Comparison of ENCODE assay signal across 11 cellular contexts in genomic region chr11:119470316-119471266, GRCh38. TPM values are rescaled to one million over a fixed set of nuclear protein-coding genes. Genes with fewer than 3 reads are reported as not detected.
DNase-seq lines count a peak whose midpoint lies in the region; ATAC-seq and TF ChIP-seq lines count a peak whose summit lies in the region.
"Had no signal": no experiment of that assay in that cellular context is flagged by ENCODE, and none has a peak within 500 bp of the region (broad histone marks: within the 10 kb centered on the region; RNA-seq: fewer than 3 reads in every experiment).

No MANE protein-coding gene starts in this region.

- H3K4me3 ChIP-seq in BLaER1 treated with 17β-estradiol and CSF1 and Interleukin-3, amounts not matched to agents 10 nM and 100 nM: no peak overlapping the region
- H3K4me3 ChIP-seq in SJSA1 (no peak overlapping the region), rectal smooth muscle tissue (ENCODE audit: low read length) (no peak overlapping the region), GM23338 (no peak overlapping the region)

- H3K36me3 Mint-ChIP-seq in activated T-helper 2 cell treated with anti-CD3 and anti-CD28 coated beads, Interferon-gamma antibody, Interleukin-2, Interleukin-4, amounts not matched to agents 10 μg/mL and 5 μg/mL and 100 μg/mL, durations not matched to agents 14 hours and 24 hours and 36 hours (ENCODE audit: low read depth): no peaks in the 10 kb centered on the region
- H3K36me3 Mint-ChIP-seq in GM23338 (ENCODE audit: low read depth): no peaks in the 10 kb centered on the region

- H3K4me2 ChIP-seq in BLaER1 treated with 17β-estradiol and CSF1 and Interleukin-3, amounts not matched to agents 10 nM and 100 nM: peak overlapping the region in 6 of 11 experiments; percentile 25 to 53 (median 40); a peak in 11 of 22 replicates
- no peak overlapping the region for H3K4me2 ChIP-seq in GM23338

- H3K4me1 Mint-ChIP-seq in activated T-helper 2 cell treated with anti-CD3 and anti-CD28 coated beads, Interferon-gamma antibody, Interleukin-2, Interleukin-4, amounts not matched to agents 10 μg/mL and 5 μg/mL and 100 μg/mL, durations not matched to agents 14 hours and 24 hours and 36 hours (ENCODE audit: low read depth): peaks cover 4% of the 10 kb centered on the region
- peaks cover 15% of the 10 kb centered on the region for H3K4me1 Mint-ChIP-seq in GM23338
- H3K4me1 Mint-ChIP-seq: activated CD4-positive, alpha-beta memory T cell treated with anti-CD3 and anti-CD28 coated beads, Interleukin-2, amount 10 ng/mL, durations not matched to agents 7 days and 5 days had no signal

- H3K27ac ChIP-seq in BLaER1 treated with 17β-estradiol and CSF1 and Interleukin-3, amounts not matched to agents 10 nM and 100 nM: no peak overlapping the region
- H3K27ac ChIP-seq in SJSA1 (peak overlapping the region; percentile 63), rectal smooth muscle tissue (ENCODE audit: low read depth, low read length) (peak overlapping the region; percentile 69), GM23338 (ENCODE audit: low read depth) (no peak overlapping the region)
- H3K27ac ChIP-seq: neutrophil had no signal

- H3K9me3 ChIP-seq in BLaER1 treated with 17β-estradiol and CSF1 and Interleukin-3, amounts not matched to agents 10 nM and 100 nM (replicated peaks in 1 of 11): peaks cover 13 to 30% (median 20%) of the 10 kb centered on the region in 11 experiments; a peak in 20 of 22 replicates
- H3K9me3 ChIP-seq in SJSA1 (replicated peaks): no peaks in the 10 kb centered on the region
- H3K9me3 ChIP-seq: neutrophil had no signal

- no peaks in the 10 kb centered on the region for H3F3A ChIP-seq in GM23338 (replicated peaks; ENCODE audit: low read depth)

- TF ChIP-seq CTCF in GM23338 (conservative IDR thresholded peaks at IDR 0.05; ENCODE audit: low read depth in 2 of 2): no peak

- peaks cover 5 to 20% (median 15%) of the 10 kb centered on the region in 10 experiments; a peak in 15 of 20 replicates for H3K4me1 ChIP-seq in BLaER1 treated with 17β-estradiol and CSF1 and Interleukin-3, amounts not matched to agents 10 nM and 100 nM
- H3K4me1 ChIP-seq in SJSA1 (replicated peaks) (peaks cover 14% of the 10 kb centered on the region), rectal smooth muscle tissue (ENCODE audit: control insufficient read depth, insufficient read depth, low read length) (peaks cover 3% of the 10 kb centered on the region), GM23338 (ENCODE audit: insufficient read depth) (no peaks in the 10 kb centered on the region; the same call in 1 of the 2 replicates)

- H3K27ac Mint-ChIP-seq in activated T-helper 2 cell treated with anti-CD3 and anti-CD28 coated beads, Interferon-gamma antibody, Interleukin-2, Interleukin-4, amounts not matched to agents 10 μg/mL and 5 μg/mL and 100 μg/mL, durations not matched to agents 14 hours and 24 hours and 36 hours: no peak overlapping the region
- H3K27ac Mint-ChIP-seq in GM23338: no peak overlapping the region; the same call in 1 of the 2 replicates
- H3K27ac Mint-ChIP-seq: activated CD4-positive, alpha-beta memory T cell treated with anti-CD3 and anti-CD28 coated beads, Interleukin-2, amount 10 ng/mL, durations not matched to agents 7 days and 5 days had no signal

- no peaks in the 10 kb centered on the region for H3K9me2 ChIP-seq in GM23338 (ENCODE audit: insufficient read depth)

- ATAC-seq in GM23338 (no peak; the same call in 2 of the 3 replicates), Right ventricle myocardium superior (ENCODE audit: poor library complexity) (no peak), GM21723 (IDR thresholded peaks at IDR 0.05; ENCODE audit: unreplicated experiment) (no peak)

- no peak overlapping the region for H3K9ac ChIP-seq in BLaER1 treated with 17β-estradiol and CSF1 and Interleukin-3, amounts not matched to agents 10 nM and 100 nM
- no peak overlapping the region for H3K9ac ChIP-seq in rectal smooth muscle tissue (ENCODE audit: low read length)

- H3K9me3 Mint-ChIP-seq in activated T-helper 2 cell treated with anti-CD3 and anti-CD28 coated beads, Interferon-gamma antibody, Interleukin-2, Interleukin-4, amounts not matched to agents 10 μg/mL and 5 μg/mL and 100 μg/mL, durations not matched to agents 14 hours and 24 hours and 36 hours: peaks cover 11% of the 10 kb centered on the region
- H3K9me3 Mint-ChIP-seq in GM23338: no peaks in the 10 kb centered on the region
- H3K9me3 Mint-ChIP-seq: activated CD4-positive, alpha-beta memory T cell treated with anti-CD3 and anti-CD28 coated beads, Interleukin-2, amount 10 ng/mL, durations not matched to agents 7 days and 5 days had no signal

- no peaks in the 10 kb centered on the region for H3K79me2 ChIP-seq in GM23338 (replicated peaks; ENCODE audit: insufficient read depth)

- H3K36me3 ChIP-seq in BLaER1 treated with 17β-estradiol and CSF1 and Interleukin-3, amounts not matched to agents 10 nM and 100 nM: no peaks in the 10 kb centered on the region
- H3K36me3 ChIP-seq in SJSA1 (no peaks in the 10 kb centered on the region), rectal smooth muscle tissue (ENCODE audit: control insufficient read depth, insufficient read depth, low read length) (no peaks in the 10 kb centered on the region), GM23338 (ENCODE audit: insufficient read depth) (no peaks in the 10 kb centered on the region)
- H3K36me3 ChIP-seq: neutrophil had no signal

- intact Hi-C loops in activated T-helper 2 cell treated with anti-CD3 and anti-CD28 coated beads, Interferon-gamma antibody, Interleukin-2, Interleukin-4, amounts not matched to agents 10 μg/mL and 5 μg/mL and 100 μg/mL, durations not matched to agents 14 hours and 24 hours and 36 hours (cut with micrococcal nuclease): loop anchor here (10.0 kb wide), 1 partner anchor 46 kb away; the partner anchor contains the start of gene THY1
- intact Hi-C loops in Right ventricle myocardium superior (cut with DNase I): loop anchor here (10.0 kb wide), 1 partner anchor 116 kb away; no protein-coding TSS in a partner anchor

- DNase-seq in SJSA1 (ENCODE audit: low read depth in 1 of 2, low spot score in 2 of 2): peak; percentile 36 to 56
- peak; percentile 94 for DNase-seq in fibroblast of gingiva (ENCODE audit: low read depth)
- no peak for DNase-seq in activated T-helper 2 cell treated with anti-CD3 and anti-CD28 coated beads, Interferon-gamma antibody, Interleukin-2, Interleukin-4, amounts not matched to agents 10 μg/mL and 5 μg/mL and 100 μg/mL, durations not matched to agents 14 hours and 24 hours and 36 hours (ENCODE audit: low spot score)
- DNase-seq in GM23338 (ENCODE audit: low spot score): no peak
- no peak for DNase-seq in Right ventricle myocardium superior
- DNase-seq: activated CD4-positive, alpha-beta memory T cell treated with anti-CD3 and anti-CD28 coated beads, Interleukin-2, amount 10 ng/mL, durations not matched to agents 7 days and 5 days; caudate nucleus had no signal

- H4K20me1 ChIP-seq in BLaER1 treated with 17β-estradiol and CSF1 and Interleukin-3, amounts not matched to agents 10 nM and 100 nM: no peaks in the 10 kb centered on the region
- no peaks in the 10 kb centered on the region for H4K20me1 ChIP-seq in GM23338 (replicated peaks; ENCODE audit: insufficient read depth)

- H2AFZ ChIP-seq in GM23338: no peak overlapping the region

- 0 out of 22 replicates have a peak, but pooled peaks cover 0 to 4% (median 0%) of the 10 kb centered on the region in 11 experiments for H3K27me3 ChIP-seq in BLaER1 treated with 17β-estradiol and CSF1 and Interleukin-3, amounts not matched to agents 10 nM and 100 nM
- no peaks in the 10 kb centered on the region for H3K27me3 ChIP-seq in SJSA1 (replicated peaks)
- peaks cover 2% of the 10 kb centered on the region for H3K27me3 ChIP-seq in rectal smooth muscle tissue (ENCODE audit: control insufficient read depth, insufficient read depth, low read length)
- no peaks in the 10 kb centered on the region for H3K27me3 ChIP-seq in GM23338 (ENCODE audit: insufficient read depth)

- no peak overlapping the region for H3K4me3 Mint-ChIP-seq in activated T-helper 2 cell treated with anti-CD3 and anti-CD28 coated beads, Interferon-gamma antibody, Interleukin-2, Interleukin-4, amounts not matched to agents 10 μg/mL and 5 μg/mL and 100 μg/mL, durations not matched to agents 14 hours and 24 hours and 36 hours (ENCODE audit: low read depth)
- no peak overlapping the region for H3K4me3 Mint-ChIP-seq in GM23338
- H3K4me3 Mint-ChIP-seq: activated CD4-positive, alpha-beta memory T cell treated with anti-CD3 and anti-CD28 coated beads, Interleukin-2, amount 10 ng/mL, durations not matched to agents 7 days and 5 days had no signal

- peaks cover 23% of the 10 kb centered on the region for H3K27me3 Mint-ChIP-seq in activated T-helper 2 cell treated with anti-CD3 and anti-CD28 coated beads, Interferon-gamma antibody, Interleukin-2, Interleukin-4, amounts not matched to agents 10 μg/mL and 5 μg/mL and 100 μg/mL, durations not matched to agents 14 hours and 24 hours and 36 hours (ENCODE audit: low read depth)
- H3K27me3 Mint-ChIP-seq in GM23338 (ENCODE audit: insufficient read depth, low read depth, poor library complexity): peaks cover 4% of the 10 kb centered on the region

TF ChIP-seq in GM23338, 12 proteins besides CTCF, POLR2A, EP300 and RAD21 (continues in another document):
- TF ChIP-seq EZH2phosphoT487 (IDR thresholded peaks at IDR 0.05; ENCODE audit: unreplicated experiment): no peak
- no peak for TF ChIP-seq STAT1 (IDR thresholded peaks at IDR 0.05; ENCODE audit: unreplicated experiment)
- TF ChIP-seq ZNF331 (CRISPR knock-in tag; IDR thresholded peaks at IDR 0.05; ENCODE audit: low read depth): no peak

RNA-seq across cellular contexts. Expression of gene THY1, which starts 47.6 kb away (rescaled TPM):
- 7.4 and 51.6 TPM in 2 replicates for total RNA-seq in SJSA1 (2014; rRNA removed; shearing (Covaris generic))
- 35.2 and 37.3 TPM in 2 replicates for total RNA-seq in activated T-helper 2 cell treated with anti-CD3 and anti-CD28 coated beads, Interferon-gamma antibody, Interleukin-2, Interleukin-4, amounts not matched to agents 10 μg/mL and 5 μg/mL and 100 μg/mL, durations not matched to agents 14 hours and 24 hours and 36 hours
- 515 and 597 TPM in 2 replicates for total RNA-seq in GM23338 (2014; rRNA removed; shearing (Covaris generic))
- 461 and 490 TPM in 2 replicates for polyA plus RNA-seq in GM23338 (2016; fragmentation: Nextera tagmentation; extraction: Ambion mirVana)
- 1.5 TPM for total RNA-seq in Right ventricle myocardium superior

Comparison
In these comparisons a context has a peak if more than half of its experiments do, and no peak if none do; other contexts are left out.
1. H3K27ac ChIP-seq: peak in SJSA1 (single experiment) and rectal smooth muscle tissue (single experiment); none in BLaER1 treated with 17β-estradiol and CSF1 and Interleukin-3, amounts not matched to agents 10 nM and 100 nM (0 of 11) and GM23338 (single experiment).
2. DNase-seq: peak in SJSA1 (2 of 2) and fibroblast of gingiva (single experiment); none in activated T-helper 2 cell treated with anti-CD3 and anti-CD28 coated beads, Interferon-gamma antibody, Interleukin-2, Interleukin-4, amounts not matched to agents 10 μg/mL and 5 μg/mL and 100 μg/mL, durations not matched to agents 14 hours and 24 hours and 36 hours (single experiment), GM23338 (single experiment) and Right ventricle myocardium superior (single experiment).